ENCODE assay signal across 13 cellular contexts in genomic region chr4:119139822-119140252, GRCh38. TPM values are rescaled to one million over a fixed set of nuclear protein-coding genes. Genes with fewer than 3 reads are reported as not detected.
DNase-seq lines count a peak whose midpoint lies in the region; ATAC-seq and FAIRE-seq lines count a peak whose summit lies in the region.
"Had no signal": no experiment of that assay in that cellular context is flagged by ENCODE, and none has a peak within 500 bp of the region (broad histone marks: within the 10 kb centered on the region; RNA-seq: fewer than 3 reads in every experiment).

No MANE protein-coding gene starts in this region.

- DNase-seq in NOMO-1 (lab: John Stamatoyannopoulos, UW; ENCODE audit: unreplicated experiment in 2 of 2) (peak; percentile 15 to 41), NOMO-1 treated with dmso at 0.1 percent for 144 hours (lab: John Stamatoyannopoulos, UW; ENCODE audit: unreplicated experiment) (no peak), KBM-7 (peak; percentile 74), adipocyte (ENCODE audit: low read depth) (no peak), urothelium cell line (ENCODE audit: low spot score) (no peak)
- DNase-seq in naive thymus-derived CD8-positive, alpha-beta T cell, result peak in 3 of 10 donors; percentile 4 to 15 (median 9)
- no peak for DNase-seq in stimulated activated CD4-positive, alpha-beta T cell treated with anti-CD3 and anti-CD28 coated beads, Interleukin-4, amount 100 ng/mL, for 1 hour
- no peak for DNase-seq in stimulated activated CD4-positive, alpha-beta T cell treated with anti-CD3 and anti-CD28 coated beads, Interleukin-4, amount 100 ng/mL, for 24 hours
- DNase-seq: 8988T; NCI-H2029 treated with DMSO at 0.1 percent for 48 hours; stimulated activated CD4-positive, alpha-beta T cell treated with anti-CD3 and anti-CD28 coated beads, Interleukin-2, amount 100 ng/mL, for 24 hours; thyroid gland had no signal

- peak overlapping the region; percentile 75 for H3K9ac ChIP-seq in adipocyte (ENCODE audit: low read length)

- no peaks in the 10 kb centered on the region for H3K36me3 Mint-ChIP-seq in naive thymus-derived CD8-positive, alpha-beta T cell

- H3K4me3 Mint-ChIP-seq in naive thymus-derived CD8-positive, alpha-beta T cell, result peak overlapping the region; percentile 59 to 82 (median 72)

- H3K27me3 Mint-ChIP-seq in naive thymus-derived CD8-positive, alpha-beta T cell, result no peaks in the 10 kb centered on the region

- H3K4me1 ChIP-seq in adipocyte (ENCODE audit: control insufficient read depth, insufficient read depth, low read length), result peaks cover 53% of the 10 kb centered on the region

- no peaks in the 10 kb centered on the region for H3K9me3 ChIP-seq in adipocyte (ENCODE audit: control insufficient read depth, low read length)
- H3K9me3 ChIP-seq: thyroid gland had no signal

- peak; percentile 59 to 67 for ATAC-seq in naive thymus-derived CD8-positive, alpha-beta T cell

- H3K4me1 Mint-ChIP-seq in naive thymus-derived CD8-positive, alpha-beta T cell, result peaks cover 12 to 46% (median 35%) of the 10 kb centered on the region in 4 donors

- no peaks in the 10 kb centered on the region for H3K27me3 ChIP-seq in adipocyte (replicated peaks; ENCODE audit: control insufficient read depth, insufficient read depth, low read length)
- H3K27me3 ChIP-seq: thyroid gland had no signal

- peak overlapping the region; percentile 42 for H3K4me3 ChIP-seq in adipocyte (ENCODE audit: low read length)
- H3K4me3 ChIP-seq: thyroid gland had no signal

- POLR2A ChIA-PET in naive thymus-derived CD8-positive, alpha-beta T cell (lab: Charles Lee), result interaction anchor here (0.6 to 3.0 kb wide), 2 partner anchors 73 to 1993 kb away, joined by 3 to 19 read pairs; partner anchors contain the start of gene USP53

- H3K36me3 ChIP-seq in adipocyte (ENCODE audit: control insufficient read depth, insufficient read depth, low read length, severe bottlenecking), result no peaks in the 10 kb centered on the region
- H3K36me3 ChIP-seq: thyroid gland had no signal

- H3K9me3 Mint-ChIP-seq in naive thymus-derived CD8-positive, alpha-beta T cell, result no peaks in the 10 kb centered on the region

- no peak for FAIRE-seq in urothelium cell line (lab: Jason Lieb, UNC)
- FAIRE-seq: colon had no signal

- in situ Hi-C loops in KBM-7 (cut with MboI; ENCODE audit: low pct_unique_long_range_greater_than_20kb, low sequenced_read_pairs), result no loop called here

- peak overlapping the region; percentile 46 to 93 (median 86) for H3K27ac Mint-ChIP-seq in naive thymus-derived CD8-positive, alpha-beta T cell

RNA-seq across cellular contexts. Expression of gene MYOZ2, which starts 4.2 kb away (rescaled TPM):
- total RNA-seq in naive thymus-derived CD8-positive, alpha-beta T cell, result not detected
- not detected for polyA plus RNA-seq in naive thymus-derived CD8-positive, alpha-beta T cell
- total RNA-seq: thyroid gland had no signal

Comparison
In these comparisons a context has a peak if more than half of its experiments do, and no peak if none do; other contexts are left out.
1. DNase-seq: peak in NOMO-1 (2 of 2) and KBM-7 (single experiment); none in NOMO-1 treated with dmso at 0.1 percent for 144 hours (single experiment), adipocyte (single experiment), stimulated activated CD4-positive, alpha-beta T cell treated with anti-CD3 and anti-CD28 coated beads, Interleukin-4, amount 100 ng/mL, for 1 hour (single experiment), stimulated activated CD4-positive, alpha-beta T cell treated with anti-CD3 and anti-CD28 coated beads, Interleukin-4, amount 100 ng/mL, for 24 hours (single experiment) and urothelium cell line (single experiment).